In the genomic region with DNA sequence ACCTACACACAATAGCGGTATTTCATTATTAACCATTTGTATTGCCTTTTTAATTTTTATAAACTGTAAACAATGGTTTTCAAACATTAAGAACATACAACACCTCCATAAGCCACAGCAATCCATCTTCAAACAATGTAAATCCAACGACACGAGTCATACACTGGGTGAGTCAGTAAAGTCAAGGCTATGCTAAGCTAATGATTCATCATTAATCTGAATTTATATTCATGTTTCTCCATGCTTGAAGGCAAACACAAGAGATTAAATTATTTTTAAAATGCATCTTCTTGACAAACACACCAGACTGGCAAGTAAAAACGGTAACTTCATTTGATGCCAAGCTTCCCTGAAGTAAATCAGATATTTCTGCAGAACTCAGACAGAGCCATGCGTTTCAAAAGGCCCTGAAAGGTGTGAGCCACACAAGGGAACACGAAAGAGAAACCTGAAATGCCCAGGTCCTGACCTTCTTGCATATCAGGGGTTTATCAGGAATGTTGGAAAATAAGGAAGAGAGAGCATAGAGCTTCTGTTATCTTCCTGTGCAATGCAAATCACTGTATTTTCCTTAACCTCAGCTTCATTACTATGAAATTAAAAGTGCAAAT, we compare ENCODE assay signal across 14 cellular contexts.
DNase-seq lines count a peak whose midpoint lies in the region; ATAC-seq, FAIRE-seq and TF ChIP-seq lines count a peak whose summit lies in the region.
"Had no signal": no experiment of that assay in that cellular context is flagged by ENCODE, and none has a peak within 500 bp of the region (broad histone marks: within the 10 kb centered on the region; RNA-seq: fewer than 3 reads in every experiment).

No MANE protein-coding gene starts in this region.

- H3K27me3 ChIP-seq in RWPE2 (ENCODE audit: insufficient read depth, poor library complexity, severe bottlenecking) (no peaks in the 10 kb centered on the region), suprapubic skin (no peaks in the 10 kb centered on the region)
- H3K27me3 ChIP-seq: sigmoid colon had no signal

- no peak for TF ChIP-seq POLR2A in suprapubic skin (IDR thresholded peaks at IDR 0.05)

- H3K4me1 ChIP-seq in RWPE2 (ENCODE audit: insufficient read depth, poor library complexity, severe bottlenecking) (peaks cover 16% of the 10 kb centered on the region), suprapubic skin (peaks cover 12% of the 10 kb centered on the region)
- H3K4me1 ChIP-seq: sigmoid colon had no signal

- no peak overlapping the region for H3K4me3 ChIP-seq in RWPE2 (ENCODE audit: severe bottlenecking)
- H3K4me3 ChIP-seq in fibroblast of mammary gland (ENCODE audit: control insufficient read depth, low read depth, low read length) = no peak overlapping the region
- H3K4me3 ChIP-seq in suprapubic skin = no peak overlapping the region
- H3K4me3 ChIP-seq: sigmoid colon had no signal

- no peak for TF ChIP-seq EP300 in suprapubic skin (IDR thresholded peaks at IDR 0.05)

- ATAC-seq in RWPE2 (ENCODE audit: low read depth) = peak; percentile 100
- ATAC-seq: left colon, Right ventricle myocardium inferior had no signal

- H3K36me3 ChIP-seq in RWPE2 (ENCODE audit: low read depth) (no peaks in the 10 kb centered on the region), suprapubic skin (no peaks in the 10 kb centered on the region)
- H3K36me3 ChIP-seq: sigmoid colon had no signal

- FAIRE-seq in urothelium cell line (lab: Jason Lieb, UNC) = no peak
- FAIRE-seq: H1 had no signal

- H3K9me3 ChIP-seq in RWPE2 (ENCODE audit: severe bottlenecking) (peaks cover 7% of the 10 kb centered on the region), suprapubic skin (peaks cover 6% of the 10 kb centered on the region)

- H3K27ac ChIP-seq in RWPE2 (ENCODE audit: poor library complexity, severe bottlenecking) (peak overlapping the region; percentile 58), suprapubic skin (no peak overlapping the region)
- H3K27ac ChIP-seq: sigmoid colon had no signal

- TF ChIP-seq CTCF in RWPE2 (IDR thresholded peaks at IDR 0.05; ENCODE audit: poor library complexity, severe bottlenecking) = no peak
- no peak for TF ChIP-seq CTCF in fibroblast of mammary gland (conservative IDR thresholded peaks at IDR 0.05; ENCODE audit: control insufficient read depth, insufficient read depth, low read depth, low read length)
- TF ChIP-seq CTCF in suprapubic skin (IDR thresholded peaks at IDR 0.05) = no peak

- WGBS in suprapubic skin = 46% methylated on average over 6 of the region's 6 CpGs

- peak; percentile 81 for DNase-seq in HCEC 1CT
- DNase-seq in RWPE2 (ENCODE audit: low spot score) = no peak
- peak; percentile 75 for DNase-seq in fibroblast of mammary gland (ENCODE audit: low read depth)
- peak; percentile 11 for DNase-seq in urothelium cell line (ENCODE audit: low spot score)
- DNase-seq in activated gamma-delta T cell treated with Interleukin-2 at 50 U/mL for 16 hours = no peak
- DNase-seq in suprapubic skin (ENCODE audit: low spot score in 2 of 2) = no peak
- no peak for DNase-seq in cerebellum (ENCODE audit: low spot score)
- DNase-seq: activated naive CD4-positive, alpha-beta T cell treated with Interleukin-2 at 50 U/mL for 16 hours; DMS 273 treated with DMSO at 0.1 percent for 48 hours; left colon; NCI-H510A treated with DMSO at 0.1 percent for 48 hours; sigmoid colon had no signal

Comparison
In these comparisons a context has a peak if more than half of its experiments do, and no peak if none do; other contexts are left out.
1. DNase-seq: peak in HCEC 1CT (single experiment), fibroblast of mammary gland (single experiment) and urothelium cell line (single experiment); none in RWPE2 (single experiment), activated gamma-delta T cell treated with Interleukin-2 at 50 U/mL for 16 hours (single experiment), suprapubic skin (0 of 2) and cerebellum (single experiment).